In genomic region chr9:78973906-78974305, GRCh38 we compare ENCODE assay signal across 14 cellular contexts.
DNase-seq lines count a peak whose midpoint lies in the region; ATAC-seq, FAIRE-seq and TF ChIP-seq lines count a peak whose summit lies in the region.
"Had no signal": no experiment of that assay in that cellular context is flagged by ENCODE, and none has a peak within 500 bp of the region (broad histone marks: within the 10 kb centered on the region; RNA-seq: fewer than 3 reads in every experiment).

No MANE protein-coding gene starts in this region.

- no peaks in the 10 kb centered on the region for H3K9me3 ChIP-seq in breast epithelium
- H3K9me3 ChIP-seq: adrenal gland had no signal

- no peak overlapping the region for H3K4me3 Mint-ChIP-seq in MCF 10A (ENCODE audit: unreplicated experiment)
- H3K4me3 Mint-ChIP-seq: B cell, type B pancreatic cell had no signal

- H3K27me3 ChIP-seq in breast epithelium: no peaks in the 10 kb centered on the region
- H3K27me3 ChIP-seq: adrenal gland had no signal

- no TSS peak for BruUV-seq in MCF 10A (replicated peaks; lab: Mats Ljungman, UMichigan)

- H3K27ac ChIP-seq in breast epithelium: no peak overlapping the region
- H3K27ac ChIP-seq: adrenal gland had no signal

- TF ChIP-seq POLR2A in breast epithelium (IDR thresholded peaks at IDR 0.05): no peak

- intact Hi-C loops in MCF 10A (cut with micrococcal nuclease): no loop called here
- intact Hi-C loops in breast epithelium (cut with DNase I; ENCODE audit: low total_unique reads): no loop called here

- H3K4me3 ChIP-seq in breast epithelium: no peak overlapping the region
- H3K4me3 ChIP-seq: adrenal gland had no signal

- TF ChIP-seq CTCF in MCF 10A (IDR thresholded peaks at IDR 0.05; ENCODE audit: unreplicated experiment): no peak
- TF ChIP-seq CTCF in breast epithelium (IDR thresholded peaks at IDR 0.05): no peak

- CTCF ChIA-PET in MCF 10A (lab: Yijun Ruan, JAX): no interaction called here

- peaks cover 9% of the 10 kb centered on the region for H3K4me1 Mint-ChIP-seq in MCF 10A (ENCODE audit: insufficient read depth, unreplicated experiment)
- H3K4me1 Mint-ChIP-seq: B cell had no signal

- POLR2A ChIA-PET in MCF 10A (lab: Yijun Ruan, JAX): interaction anchor here (0.7 kb wide), 1 partner anchor 192 kb away, joined by 4 read pairs; no protein-coding TSS in a partner anchor

- no peak overlapping the region for H3K27ac Mint-ChIP-seq in MCF 10A (ENCODE audit: low read depth, unreplicated experiment)
- H3K27ac Mint-ChIP-seq: B cell, type B pancreatic cell had no signal

- ATAC-seq in HG02885 (IDR thresholded peaks at IDR 0.05; ENCODE audit: poor library complexity, unreplicated experiment): no peak
- ATAC-seq: Panc1, sciatic nerve had no signal

- no peaks in the 10 kb centered on the region for H3K27me3 Mint-ChIP-seq in MCF 10A (ENCODE audit: insufficient read depth, unreplicated experiment)

- no peaks in the 10 kb centered on the region for H3K9me3 Mint-ChIP-seq in MCF 10A (ENCODE audit: unreplicated experiment)
- H3K9me3 Mint-ChIP-seq: type B pancreatic cell had no signal

- DNase-seq in MCF 10A (ENCODE audit: unreplicated experiment) (peak; percentile 76), breast epithelium (ENCODE audit: low spot score in 2 of 2) (no peak), NCI-H2196 treated with DMSO at 0.1 percent for 48 hours (lab: John Stamatoyannopoulos, UW; ENCODE audit: unreplicated experiment) (peak; percentile 6), dedifferentiated amniotic fluid mesenchymal stem cell (ENCODE audit: extremely low spot score) (peak; percentile 39), NCI-H2029 treated with DMSO at 0.1 percent for 48 hours (lab: John Stamatoyannopoulos, UW) (no peak), GM19239 (ENCODE audit: insufficient read length, low spot score) (no peak), T-helper 1 cell (no peak)
- DNase-seq: adrenal gland, GDM1 had no signal

- H3K4me1 ChIP-seq in breast epithelium: no peaks in the 10 kb centered on the region

- H3K36me3 Mint-ChIP-seq in MCF 10A (ENCODE audit: insufficient read depth, unreplicated experiment): no peaks in the 10 kb centered on the region
- H3K36me3 Mint-ChIP-seq: type B pancreatic cell had no signal

- FAIRE-seq in GM19239 (lab: Jason Lieb, UNC): no peak

- H3K36me3 ChIP-seq in breast epithelium: no peaks in the 10 kb centered on the region
- H3K36me3 ChIP-seq: adrenal gland had no signal

Comparison
In these comparisons a context has a peak if more than half of its experiments do, and no peak if none do; other contexts are left out.
1. DNase-seq: peak in MCF 10A (single experiment), NCI-H2196 treated with DMSO at 0.1 percent for 48 hours (single experiment) and dedifferentiated amniotic fluid mesenchymal stem cell (single experiment); none in breast epithelium (0 of 2), NCI-H2029 treated with DMSO at 0.1 percent for 48 hours (single experiment), GM19239 (single experiment) and T-helper 1 cell (0 of 5).